16 cellular contexts compared by ENCODE assay signal in the genomic region with DNA sequence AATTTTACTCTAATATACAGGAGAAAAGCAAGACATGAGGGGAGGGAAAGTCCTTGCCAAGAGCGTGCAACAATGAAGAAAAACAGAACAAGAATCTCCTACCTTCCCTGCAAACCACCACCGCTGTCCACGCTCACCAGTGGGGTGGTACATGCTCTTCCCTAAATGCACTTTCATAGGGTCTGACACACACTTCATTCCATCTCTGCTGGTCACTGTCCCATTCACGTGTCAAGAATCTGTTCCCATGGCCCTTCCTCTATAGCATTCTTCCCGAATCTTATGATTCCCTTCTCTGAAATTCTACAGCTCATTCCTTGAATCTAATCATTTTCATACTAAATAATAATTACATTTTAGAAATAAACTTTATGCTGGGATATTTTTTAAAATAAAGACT. TPM values are rescaled to one million over a fixed set of nuclear protein-coding genes. Genes with fewer than 3 reads are reported as not detected.
"Had no signal": no experiment of that assay in that cellular context is flagged by ENCODE, and none has a peak within 500 bp of the region (broad histone marks: within the 10 kb centered on the region; RNA-seq: fewer than 3 reads in every experiment).

No MANE protein-coding gene starts in this region.

- H3K36me3 ChIP-seq: adrenal gland, cardiac muscle cell, esophagus squamous epithelium, thyroid gland had no signal

- ATAC-seq: activated naive CD4-positive, alpha-beta T cell treated with anti-CD3 and anti-CD28 coated beads, Interleukin-2, amount 50 U/mL, for 72 hours; effector memory CD8-positive, alpha-beta T cell; left lobe of liver had no signal

- H3K4me1 ChIP-seq: adrenal gland, esophagus squamous epithelium, thyroid gland had no signal

- H3K9me3 ChIP-seq: adrenal gland, esophagus squamous epithelium, thyroid gland had no signal

- H3K27ac ChIP-seq: adrenal gland, cardiac muscle cell, esophagus squamous epithelium, thyroid gland had no signal

- DNase-seq: activated CD4-positive, alpha-beta T cell treated with anti-CD3 and anti-CD28 coated beads, Interleukin-2, amount 50 U/mL, for 48 hours; activated gamma-delta T cell treated with Interleukin-2 at 50 U/mL for 16 hours; adrenal gland; effector memory CD8-positive, alpha-beta T cell; esophagus squamous epithelium; hypothalamus; kidney; nephron progenitor cell; occipital lobe; stimulated activated CD4-positive, alpha-beta T cell treated with anti-CD3 and anti-CD28 coated beads, Interleukin-2, amount 100 ng/mL, for 24 hours; stimulated activated naive CD4-positive, alpha-beta T cell treated with Interleukin-2 at 50 U/mL for 16 hours; thyroid gland had no signal

- H3K27me3 ChIP-seq: adrenal gland, cardiac muscle cell, esophagus squamous epithelium, thyroid gland had no signal

- H3K4me3 ChIP-seq: adrenal gland, cardiac muscle cell, esophagus squamous epithelium, lung, thyroid gland had no signal

RNA-seq across cellular contexts. Expression of gene DNAH5, which starts 11.4 kb away (rescaled TPM):
- total RNA-seq: activated naive CD4-positive, alpha-beta T cell treated with anti-CD3 and anti-CD28 coated beads, Interleukin-2, amount 50 U/mL, for 72 hours had no signal
